11 cellular contexts compared by ENCODE assay signal in the genomic region with DNA sequence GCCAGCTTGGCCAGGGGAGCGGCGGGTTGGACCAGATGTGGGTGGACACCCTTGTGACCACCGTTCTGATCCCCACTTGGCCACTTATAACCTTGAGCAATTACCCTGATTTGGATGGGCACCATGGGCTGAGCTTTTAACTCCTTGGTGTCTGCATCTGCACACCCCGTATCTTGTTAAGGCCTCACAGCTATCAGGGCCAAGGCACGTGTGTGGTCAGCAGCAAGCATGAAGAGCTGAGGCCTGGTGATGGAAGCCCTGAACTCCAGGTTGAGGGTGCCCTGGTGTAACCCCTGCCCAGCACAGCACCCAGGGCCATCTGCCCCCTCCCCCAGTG.
DNase-seq lines count a peak whose midpoint lies in the region; ATAC-seq, FAIRE-seq and TF ChIP-seq lines count a peak whose summit lies in the region.
"Had no signal": no experiment of that assay in that cellular context is flagged by ENCODE, and none has a peak within 500 bp of the region (broad histone marks: within the 10 kb centered on the region; RNA-seq: fewer than 3 reads in every experiment).

No MANE protein-coding gene starts in this region.

- intact Hi-C loops in PC-9 (cut with micrococcal nuclease; ENCODE audit: unreplicated experiment), result loop anchor here (10.0 kb wide), 1 partner anchor 287 kb away; a partner anchor contains a TSS
- intact Hi-C loops in endothelial cell of umbilical vein (cut with micrococcal nuclease), result loop anchor here (5.0 kb wide), 1 partner anchor 84 kb away; no protein-coding TSS in a partner anchor
- intact Hi-C loops in transverse colon (cut with DNase I; ENCODE audit: low total_unique reads), result loop anchor here (10.0 kb wide), 1 partner anchor 83 kb away; no protein-coding TSS in a partner anchor

- BruUV-seq in PC-9 (replicated peaks; lab: Mats Ljungman, UMichigan), result TSS peak; percentile 16
- BruUV-seq in endothelial cell of umbilical vein (replicated peaks; lab: Mats Ljungman, UMichigan), result TSS peak; percentile 56

- POLR2A ChIA-PET in PC-9 (lab: Charles Lee; ENCODE audit: unreplicated experiment) (interaction anchor here (0.6 kb wide), 1 partner anchor 193 kb away, joined by 3 read pairs; no protein-coding TSS in a partner anchor), endothelial cell of umbilical vein (lab: Charles Lee) (no interaction called here)

- TF ChIP-seq CTCF in PC-9 (conservative IDR thresholded peaks at IDR 0.05) (no peak), endothelial cell of umbilical vein (IDR thresholded peaks at IDR 0.05; ENCODE audit: extremely low read depth in 1 of 2, insufficient read depth in 1 of 2, low read depth in 1 of 2, low read length in 2 of 2) (no peak), transverse colon (IDR thresholded peaks at IDR 0.05) (no peak)

- peak overlapping the region; percentile 37 for H3K4me2 ChIP-seq in PC-9
- H3K4me2 ChIP-seq in endothelial cell of umbilical vein (ENCODE audit: insufficient read depth, low read length), result no peak overlapping the region

- in situ Hi-C loops in transverse colon (cut with MboI; ENCODE audit: low pct_ligation_motif_present in 1 of 4, low pct_unique_long_range_greater_than_20kb in 1 of 4, low sequenced_read_pairs in 3 of 4), result no loop called here

- no peak for DNase-seq in PC-9
- no peak for DNase-seq in endothelial cell of umbilical vein (ENCODE audit: low read depth, low spot score)
- no peak for DNase-seq in transverse colon
- DNase-seq in stimulated activated naive B cell treated with anti-CD40 and anti-IgM and Interleukin-4, amounts not matched to agents 10 μg/mL and 1 μg/mL and 100 μg/mL, for 72 hours, result no peak
- DNase-seq in D341Med (ENCODE audit: low spot score), result no peak
- DNase-seq in ureter (ENCODE audit: low spot score), result no peak
- DNase-seq: activated CD4-positive, alpha-beta T cell treated with anti-CD3 and anti-CD28 coated beads, Interleukin-2, amount 50 U/mL, for 48 hours; DMS153; occipital lobe had no signal

- H3K4me1 ChIP-seq in PC-9 (replicated peaks; ENCODE audit: insufficient read depth), result peaks cover 59% of the 10 kb centered on the region
- peaks cover 57% of the 10 kb centered on the region for H3K4me1 ChIP-seq in endothelial cell of umbilical vein (ENCODE audit: control insufficient read depth, extremely low read depth, insufficient read depth, low read length)
- H3K4me1 ChIP-seq in muscle layer of colon (ENCODE audit: insufficient read depth, low read length), result peaks cover 86% of the 10 kb centered on the region
- H3K4me1 ChIP-seq in transverse colon, result peaks cover 49 to 72% (median 54%) of the 10 kb centered on the region in 4 donors

- TF ChIP-seq EP300 in transverse colon (IDR thresholded peaks at IDR 0.05; ENCODE audit: low read depth), result no peak

- no peaks in the 10 kb centered on the region for H3K9me2 ChIP-seq in PC-9 (ENCODE audit: insufficient read depth)

- peaks cover 60% of the 10 kb centered on the region for H3K79me2 ChIP-seq in PC-9 (ENCODE audit: low read depth)
- H3K79me2 ChIP-seq in endothelial cell of umbilical vein (ENCODE audit: control insufficient read depth, insufficient read depth, low read length), result peaks cover 42% of the 10 kb centered on the region

- no peaks in the 10 kb centered on the region for H3K27me3 ChIP-seq in PC-9 (ENCODE audit: insufficient read depth, low read depth)
- H3K27me3 ChIP-seq in endothelial cell of umbilical vein (ENCODE audit: control insufficient read depth in 2 of 2, insufficient read depth in 2 of 2, low read length in 2 of 2), result no peaks in the 10 kb centered on the region
- H3K27me3 ChIP-seq in muscle layer of colon (ENCODE audit: control insufficient read depth in 1 of 2, insufficient read depth in 2 of 2, low read length in 2 of 2), result no peaks in the 10 kb centered on the region
- no peaks in the 10 kb centered on the region for H3K27me3 ChIP-seq in transverse colon

- H3F3A ChIP-seq in PC-9 (ENCODE audit: insufficient read depth, low read depth), result peaks cover 20% of the 10 kb centered on the region; the same call in 1 of the 2 replicates

- no peak for ATAC-seq in stimulated activated naive B cell treated with anti-CD40 and anti-IgM and Interleukin-4, amounts not matched to agents 10 μg/mL and 1 μg/mL and 100 μg/mL, for 72 hours (replicated peaks)

- H3K36me3 Mint-ChIP-seq in stimulated activated naive B cell treated with anti-CD40 and anti-IgM and Interleukin-4, amounts not matched to agents 10 μg/mL and 1 μg/mL and 100 μg/mL, for 72 hours, result no peaks in the 10 kb centered on the region
- H3K36me3 Mint-ChIP-seq: activated naive CD8-positive, alpha-beta T cell had no signal

- no peak overlapping the region for H3K27ac Mint-ChIP-seq in stimulated activated naive B cell treated with anti-CD40 and anti-IgM and Interleukin-4, amounts not matched to agents 10 μg/mL and 1 μg/mL and 100 μg/mL, for 72 hours
- H3K27ac Mint-ChIP-seq: activated naive CD8-positive, alpha-beta T cell had no signal

- H3K4me3 ChIP-seq in PC-9 (no peak overlapping the region), endothelial cell of umbilical vein (replicated peaks in 1 of 3; ENCODE audit: insufficient read depth in 1 of 3, low read depth in 1 of 3, low read length in 3 of 3) (no peak overlapping the region), muscle layer of colon (ENCODE audit: low read depth in 1 of 2, low read length in 2 of 2) (no peak overlapping the region), transverse colon (no peak overlapping the region)

- H3K9ac ChIP-seq in endothelial cell of umbilical vein (replicated peaks; ENCODE audit: extremely low read depth, insufficient read depth, low read length) (peak overlapping the region; percentile 67), muscle layer of colon (ENCODE audit: low read length) (no peak overlapping the region)

- WGBS in transverse colon (ENCODE audit: low coverage in 1 of 2), 2 donors, result 73% methylated on average over 4 of the region's 5 CpGs; no CpG with 5 or more reads in 1 of the 2 donors

- peaks cover 0 to under 1% of the 10 kb centered on the region in 2 donors for H3K4me1 Mint-ChIP-seq in stimulated activated naive B cell treated with anti-CD40 and anti-IgM and Interleukin-4, amounts not matched to agents 10 μg/mL and 1 μg/mL and 100 μg/mL, for 72 hours

- dilution Hi-C loops in endothelial cell of umbilical vein (cut with MboI; ENCODE audit: extremely low pct_ligation_motif_present, low sequenced_read_pairs), result no loop called here

- no peak overlapping the region for H2AFZ ChIP-seq in PC-9
- H2AFZ ChIP-seq in endothelial cell of umbilical vein (ENCODE audit: low read depth, low read length), result no peak overlapping the region

- H3K4me3 Mint-ChIP-seq in stimulated activated naive B cell treated with anti-CD40 and anti-IgM and Interleukin-4, amounts not matched to agents 10 μg/mL and 1 μg/mL and 100 μg/mL, for 72 hours, result no peak overlapping the region
- H3K4me3 Mint-ChIP-seq: activated naive CD8-positive, alpha-beta T cell had no signal

- no peaks in the 10 kb centered on the region for H3K27me3 Mint-ChIP-seq in stimulated activated naive B cell treated with anti-CD40 and anti-IgM and Interleukin-4, amounts not matched to agents 10 μg/mL and 1 μg/mL and 100 μg/mL, for 72 hours
- H3K27me3 Mint-ChIP-seq: activated naive CD8-positive, alpha-beta T cell had no signal

- H4K20me1 ChIP-seq in PC-9 (ENCODE audit: insufficient read depth) (0 out of 2 replicates have a peak, but pooled peaks cover under 1% of the 10 kb centered on the region), endothelial cell of umbilical vein (replicated peaks; ENCODE audit: control insufficient read depth, extremely low read depth, insufficient read depth, low read length) (no peaks in the 10 kb centered on the region)

- H3K27ac ChIP-seq in PC-9 (peak overlapping the region; percentile 35), endothelial cell of umbilical vein (ENCODE audit: insufficient read depth, low read depth, low read length) (peak overlapping the region; percentile 95), muscle layer of colon (ENCODE audit: low read depth, low read length) (peak overlapping the region; percentile 93), transverse colon (peak overlapping the region; percentile 75 to 87 (median 85))

- no peaks in the 10 kb centered on the region for H3K36me3 ChIP-seq in PC-9 (ENCODE audit: low read depth)
- H3K36me3 ChIP-seq in endothelial cell of umbilical vein (ENCODE audit: control insufficient read depth in 2 of 2, extremely low read depth in 1 of 2, insufficient read depth in 2 of 2, low read length in 2 of 2), result peaks cover 0 to 7% of the 10 kb centered on the region in 2 experiments
- H3K36me3 ChIP-seq in muscle layer of colon (ENCODE audit: insufficient read depth, low read length), result peaks cover 12% of the 10 kb centered on the region
- no peaks in the 10 kb centered on the region for H3K36me3 ChIP-seq in transverse colon

- no peaks in the 10 kb centered on the region for H3K9me3 Mint-ChIP-seq in stimulated activated naive B cell treated with anti-CD40 and anti-IgM and Interleukin-4, amounts not matched to agents 10 μg/mL and 1 μg/mL and 100 μg/mL, for 72 hours

- CTCF ChIA-PET in PC-9 (lab: Charles Lee) (interaction anchor here (1.9 kb wide), 1 partner anchor 37 kb away, joined by 5 read pairs; no protein-coding TSS in a partner anchor), endothelial cell of umbilical vein (lab: Charles Lee) (interaction anchor here (1.2 to 4.7 kb wide), 9 partner anchors 9 to 1111 kb away, joined by 3 to 41 read pairs (median 5); no protein-coding TSS in a partner anchor)

- no peak for FAIRE-seq in endothelial cell of umbilical vein (lab: Jason Lieb, UNC)

- H3K9me3 ChIP-seq in PC-9 (ENCODE audit: insufficient read depth, low read depth) (no peaks in the 10 kb centered on the region), endothelial cell of umbilical vein (replicated peaks; ENCODE audit: control insufficient read depth, insufficient read depth, low read length) (no peaks in the 10 kb centered on the region), muscle layer of colon (ENCODE audit: low read length) (no peaks in the 10 kb centered on the region), transverse colon (no peaks in the 10 kb centered on the region)

- H3K9me1 ChIP-seq in endothelial cell of umbilical vein (replicated peaks; ENCODE audit: control insufficient read depth, extremely low read depth, insufficient read depth, low read length), result no peaks in the 10 kb centered on the region

- TF ChIP-seq POLR2A in endothelial cell of umbilical vein (IDR thresholded peaks at IDR 0.05; ENCODE audit: low read depth, low read length) (no peak), transverse colon (IDR thresholded peaks at IDR 0.05) (no peak)

TF ChIP-seq in endothelial cell of umbilical vein, 7 proteins besides CTCF, POLR2A, EP300 and RAD21 (continues in another document):
- TF ChIP-seq POLR2AphosphoS5 (IDR thresholded peaks at IDR 0.05; ENCODE audit: insufficient read depth, low read depth, low read length), result no peak
- TF ChIP-seq MYC (IDR thresholded peaks at IDR 0.05; ENCODE audit: low read depth, low read length), result no peak
- TF ChIP-seq JUN (IDR thresholded peaks at IDR 0.05; ENCODE audit: borderline replicate concordance, insufficient read depth, insufficient read length, low read depth), result no peak
- TF ChIP-seq, protein P1, sequence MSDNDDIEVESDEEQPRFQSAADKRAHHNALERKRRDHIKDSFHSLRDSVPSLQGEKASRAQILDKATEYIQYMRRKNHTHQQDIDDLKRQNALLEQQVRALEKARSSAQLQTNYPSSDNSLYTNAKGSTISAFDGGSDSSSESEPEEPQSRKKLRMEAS (IDR thresholded peaks at IDR 0.05; ENCODE audit: insufficient read depth, insufficient read length), result no peak

Comparison
In these comparisons a context has a peak if more than half of its experiments do, and no peak if none do; other contexts are left out.
1. H3K27ac ChIP-seq: peak in every context shown above with its lines; median percentile 95 in endothelial cell of umbilical vein; 93 in muscle layer of colon; 85 in transverse colon; 35 in PC-9.